2 cellular contexts compared by ENCODE assay signal in the genomic region with DNA sequence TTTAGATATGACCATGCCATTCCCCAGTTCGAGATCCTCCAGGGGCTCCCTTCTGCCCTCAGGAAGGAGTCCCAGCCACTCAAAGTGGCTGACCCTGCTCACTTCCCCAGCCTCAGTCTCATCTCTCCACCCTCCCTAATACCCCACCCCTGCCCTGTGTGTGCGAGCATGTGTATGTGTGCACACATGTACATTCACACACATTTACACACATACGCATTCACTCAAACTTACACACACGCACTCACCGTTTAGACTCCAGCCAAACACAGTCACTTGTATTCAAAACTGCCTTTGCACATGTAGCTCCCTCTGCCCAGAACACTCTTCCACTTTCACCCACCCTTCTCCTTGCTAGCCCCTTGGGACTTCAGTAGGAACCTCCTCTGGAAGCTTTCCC.
TF ChIP-seq lines count a peak whose summit lies in the region.

No MANE protein-coding gene starts in this region.

TF ChIP-seq in HCT116, 20 proteins besides CTCF, POLR2A, EP300 and RAD21 (continued from another document):
- TF ChIP-seq, protein P1, sequence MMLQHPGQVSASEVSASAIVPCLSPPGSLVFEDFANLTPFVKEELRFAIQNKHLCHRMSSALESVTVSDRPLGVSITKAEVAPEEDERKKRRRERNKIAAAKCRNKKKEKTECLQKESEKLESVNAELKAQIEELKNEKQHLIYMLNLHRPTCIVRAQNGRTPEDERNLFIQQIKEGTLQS (IDR thresholded peaks at IDR 0.05), result no peak
- no peak for TF ChIP-seq ZFX (IDR thresholded peaks at IDR 0.05)
- no peak for TF ChIP-seq CEBPB (IDR thresholded peaks at IDR 0.05; ENCODE audit: low read depth)
- TF ChIP-seq, protein P2, sequence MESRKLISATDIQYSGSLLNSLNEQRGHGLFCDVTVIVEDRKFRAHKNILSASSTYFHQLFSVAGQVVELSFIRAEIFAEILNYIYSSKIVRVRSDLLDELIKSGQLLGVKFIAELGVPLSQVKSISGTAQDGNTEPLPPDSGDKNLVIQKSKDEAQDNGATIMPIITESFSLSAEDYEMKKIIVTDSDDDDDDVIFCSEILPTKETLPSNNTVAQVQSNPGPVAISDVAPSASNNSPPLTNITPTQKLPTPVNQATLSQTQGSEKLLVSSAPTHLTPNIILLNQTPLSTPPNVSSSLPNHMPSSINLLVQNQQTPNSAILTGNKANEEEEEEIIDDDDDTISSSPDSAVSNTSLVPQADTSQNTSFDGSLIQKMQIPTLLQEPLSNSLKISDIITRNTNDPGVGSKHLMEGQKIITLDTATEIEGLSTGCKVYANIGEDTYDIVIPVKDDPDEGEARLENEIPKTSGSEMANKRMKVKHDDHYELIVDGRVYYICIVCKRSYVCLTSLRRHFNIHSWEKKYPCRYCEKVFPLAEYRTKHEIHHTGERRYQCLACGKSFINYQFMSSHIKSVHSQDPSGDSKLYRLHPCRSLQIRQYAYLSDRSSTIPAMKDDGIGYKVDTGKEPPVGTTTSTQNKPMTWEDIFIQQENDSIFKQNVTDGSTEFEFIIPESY (IDR thresholded peaks at IDR 0.05; ENCODE audit: extremely low read depth, insufficient replicate concordance, low read length), result no peak
- TF ChIP-seq ELF1 (IDR thresholded peaks at IDR 0.05; ENCODE audit: borderline replicate concordance, low read depth), result no peak
- no peak for TF ChIP-seq SIN3A (IDR thresholded peaks at IDR 0.05; ENCODE audit: low read depth)
- no peak for TF ChIP-seq SRF (IDR thresholded peaks at IDR 0.05; ENCODE audit: low read depth)
- TF ChIP-seq EZH2 (IDR thresholded peaks at IDR 0.05), result no peak
- TF ChIP-seq ZNF274 (IDR thresholded peaks at IDR 0.05; ENCODE audit: low read depth, low read length), result no peak
- no peak for TF ChIP-seq POLR2AphosphoS5 (IDR thresholded peaks at IDR 0.05; ENCODE audit: low read depth, low read length)
- no peak for TF ChIP-seq CBX3 (IDR thresholded peaks at IDR 0.05; ENCODE audit: low read depth)
- TF ChIP-seq, protein P3, sequence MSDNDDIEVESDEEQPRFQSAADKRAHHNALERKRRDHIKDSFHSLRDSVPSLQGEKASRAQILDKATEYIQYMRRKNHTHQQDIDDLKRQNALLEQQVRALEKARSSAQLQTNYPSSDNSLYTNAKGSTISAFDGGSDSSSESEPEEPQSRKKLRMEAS (IDR thresholded peaks at IDR 0.05), result no peak
- TF ChIP-seq, protein P4, sequence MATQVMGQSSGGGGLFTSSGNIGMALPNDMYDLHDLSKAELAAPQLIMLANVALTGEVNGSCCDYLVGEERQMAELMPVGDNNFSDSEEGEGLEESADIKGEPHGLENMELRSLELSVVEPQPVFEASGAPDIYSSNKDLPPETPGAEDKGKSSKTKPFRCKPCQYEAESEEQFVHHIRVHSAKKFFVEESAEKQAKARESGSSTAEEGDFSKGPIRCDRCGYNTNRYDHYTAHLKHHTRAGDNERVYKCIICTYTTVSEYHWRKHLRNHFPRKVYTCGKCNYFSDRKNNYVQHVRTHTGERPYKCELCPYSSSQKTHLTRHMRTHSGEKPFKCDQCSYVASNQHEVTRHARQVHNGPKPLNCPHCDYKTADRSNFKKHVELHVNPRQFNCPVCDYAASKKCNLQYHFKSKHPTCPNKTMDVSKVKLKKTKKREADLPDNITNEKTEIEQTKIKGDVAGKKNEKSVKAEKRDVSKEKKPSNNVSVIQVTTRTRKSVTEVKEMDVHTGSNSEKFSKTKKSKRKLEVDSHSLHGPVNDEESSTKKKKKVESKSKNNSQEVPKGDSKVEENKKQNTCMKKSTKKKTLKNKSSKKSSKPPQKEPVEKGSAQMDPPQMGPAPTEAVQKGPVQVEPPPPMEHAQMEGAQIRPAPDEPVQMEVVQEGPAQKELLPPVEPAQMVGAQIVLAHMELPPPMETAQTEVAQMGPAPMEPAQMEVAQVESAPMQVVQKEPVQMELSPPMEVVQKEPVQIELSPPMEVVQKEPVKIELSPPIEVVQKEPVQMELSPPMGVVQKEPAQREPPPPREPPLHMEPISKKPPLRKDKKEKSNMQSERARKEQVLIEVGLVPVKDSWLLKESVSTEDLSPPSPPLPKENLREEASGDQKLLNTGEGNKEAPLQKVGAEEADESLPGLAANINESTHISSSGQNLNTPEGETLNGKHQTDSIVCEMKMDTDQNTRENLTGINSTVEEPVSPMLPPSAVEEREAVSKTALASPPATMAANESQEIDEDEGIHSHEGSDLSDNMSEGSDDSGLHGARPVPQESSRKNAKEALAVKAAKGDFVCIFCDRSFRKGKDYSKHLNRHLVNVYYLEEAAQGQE (IDR thresholded peaks at IDR 0.05; ENCODE audit: low read depth), result no peak
- no peak for TF ChIP-seq TCF7L2 (IDR thresholded peaks at IDR 0.05; ENCODE audit: borderline replicate concordance, extremely low read depth, insufficient read depth, insufficient read length)
- no peak for TF ChIP-seq FOSL1 (IDR thresholded peaks at IDR 0.05; ENCODE audit: low read depth)
- no peak for TF ChIP-seq EGR1 (IDR thresholded peaks at IDR 0.05; ENCODE audit: low read depth)

TF ChIP-seq in SK-N-SH, 30 proteins besides CTCF, POLR2A, EP300 and RAD21 (continued from another document):
- TF ChIP-seq, protein P2 (IDR thresholded peaks at IDR 0.05; ENCODE audit: borderline replicate concordance, low read depth), result no peak
- TF ChIP-seq SMC3 (IDR thresholded peaks at IDR 0.05; ENCODE audit: low read depth, low read length) (no peak), RFX5 (IDR thresholded peaks at IDR 0.05; ENCODE audit: low read length) (no peak), MEF2A (IDR thresholded peaks at IDR 0.05; ENCODE audit: borderline replicate concordance, low read depth) (no peak), EZH2phosphoT487 (IDR thresholded peaks at IDR 0.05; ENCODE audit: borderline replicate concordance, low read depth) (no peak), TAF1 (IDR thresholded peaks at IDR 0.05; ENCODE audit: borderline replicate concordance, low read depth, low read length) (no peak), GABPA (IDR thresholded peaks at IDR 0.05; ENCODE audit: low read depth) (no peak), FOXJ3 (CRISPR knock-in tag; IDR thresholded peaks at IDR 0.05) (no peak), CHD2 (IDR thresholded peaks at IDR 0.05; ENCODE audit: low read length, partially characterized antibody) (no peak)
